In genomic region chr18:36240510-36240909, GRCh38 we compare ENCODE assay signal across 5 cellular contexts. TPM values are rescaled to one million over a fixed set of nuclear protein-coding genes. Genes with fewer than 3 reads are reported as not detected.
"Had no signal": no experiment of that assay in that cellular context is flagged by ENCODE, and none has a peak within 500 bp of the region (broad histone marks: within the 10 kb centered on the region; RNA-seq: fewer than 3 reads in every experiment).

No MANE protein-coding gene starts in this region.

RNA-seq across cellular contexts. Expression of gene MOCOS, which starts 53.2 kb away (rescaled TPM):
- polyA plus RNA-seq: naive thymus-derived CD4-positive, alpha-beta T cell; naive thymus-derived CD8-positive, alpha-beta T cell; neural cell had no signal

RNA-seq across cellular contexts. Expression of gene FHOD3, which starts 57.0 kb away (rescaled TPM):
- total RNA-seq: naive thymus-derived CD4-positive, alpha-beta T cell; naive thymus-derived CD8-positive, alpha-beta T cell; natural killer cell; natural killer cell treated with Interleukin-12 subunit alpha and Interleukin-12 subunit beta and Interleukin-15 and Interleukin-18, amount 100 ng/mL, for 72 hours had no signal
- polyA plus RNA-seq: naive thymus-derived CD4-positive, alpha-beta T cell; naive thymus-derived CD8-positive, alpha-beta T cell had no signal
